In genomic region chr17:75182569-75183436, GRCh38 we compare ENCODE assay signal across 8 cellular contexts. TPM values are rescaled to one million over a fixed set of nuclear protein-coding genes. Genes with fewer than 3 reads are reported as not detected.
DNase-seq lines count a peak whose midpoint lies in the region; ATAC-seq, FAIRE-seq and TF ChIP-seq lines count a peak whose summit lies in the region.

Gene SUMO2, minus strand, starts transcription at chr17:75182959. Its CDS starts 125 bp downstream, at chr17:75182834.

- H3K36me3 ChIP-seq in keratinocyte (ENCODE audit: control insufficient read depth in 2 of 2, extremely low read depth in 1 of 2, insufficient read depth in 2 of 2, low read length in 2 of 2), result peaks cover 3 to 8% of the 10 kb centered on the region in 2 experiments

- peaks cover 47% of the 10 kb centered on the region for H3K79me2 ChIP-seq in keratinocyte (ENCODE audit: control insufficient read depth, insufficient read depth, low read length)

- H3K36me3 Mint-ChIP-seq in central memory CD8-positive, alpha-beta T cell (ENCODE audit: insufficient read depth), result peaks cover 41% of the 10 kb centered on the region

- H3K4me2 ChIP-seq in keratinocyte (ENCODE audit: control insufficient read depth, extremely low read depth, insufficient read depth, low read depth, low read length), result peak within 1 kb of the TSS; percentile 97

- H3K9me3 ChIP-seq in keratinocyte (ENCODE audit: control insufficient read depth, low read depth, low read length), result no peaks in the 10 kb centered on the region

- peak within 1 kb of the TSS; percentile 92 for H3K27ac Mint-ChIP-seq in central memory CD8-positive, alpha-beta T cell (ENCODE audit: low read depth)

- peaks cover 2% of the 10 kb centered on the region for H3K4me1 ChIP-seq in keratinocyte (ENCODE audit: control insufficient read depth, extremely low read depth, insufficient read depth, low read length)

- H3K27me3 Mint-ChIP-seq in central memory CD8-positive, alpha-beta T cell, result no peaks in the 10 kb centered on the region

- dilution Hi-C loops in keratinocyte (cut with MboI; ENCODE audit: extremely low pct_ligation_motif_present, low sequenced_read_pairs), result no loop called here

- H3K4me3 Mint-ChIP-seq in central memory CD8-positive, alpha-beta T cell, result peak within 1 kb of the TSS; percentile 83

- H4K20me1 ChIP-seq in keratinocyte (ENCODE audit: control insufficient read depth, extremely low read depth, insufficient read depth, low read length), result peaks cover 12% of the 10 kb centered on the region

- H3K9me3 Mint-ChIP-seq in central memory CD8-positive, alpha-beta T cell, result no peaks in the 10 kb centered on the region

- peak within 1 kb of the TSS; percentile 85 for H2AFZ ChIP-seq in keratinocyte (ENCODE audit: control insufficient read depth, low read length)

- peak within 1 kb of the TSS; percentile 87 for H3K9ac ChIP-seq in keratinocyte (ENCODE audit: control insufficient read depth, extremely low read depth, insufficient read depth, low read length)

- no peak for FAIRE-seq in keratinocyte (lab: Jason Lieb, UNC)

- peak; percentile 96 for DNase-seq in AG10803 (ENCODE audit: low read depth)
- peak; percentile 93 for DNase-seq in NCI-H345 treated with DMSO at 0.1 percent for 48 hours (lab: John Stamatoyannopoulos, UW; ENCODE audit: unreplicated experiment)
- DNase-seq in central memory CD8-positive, alpha-beta T cell (ENCODE audit: low spot score in 2 of 2), result peak; percentile 89 to 90
- peak; percentile 71 for DNase-seq in keratinocyte (ENCODE audit: low read depth, low spot score)
- peak; percentile 93 to 95 (median 94) for DNase-seq in stimulated activated CD4-positive, alpha-beta T cell treated with anti-CD3 and anti-CD28 coated beads, Interleukin-12 subunit alpha, Interleukin-12 subunit beta, amount 100 ng/mL, for 48 hours (ENCODE audit: low read depth in 2 of 3, low spot score in 1 of 3)

- H3K27me3 ChIP-seq in keratinocyte (ENCODE audit: control insufficient read depth, extremely low read depth, insufficient read depth, low read length), result no peaks in the 10 kb centered on the region

- H3K4me3 ChIP-seq in AG10803 (ENCODE audit: low read length) (peak within 1 kb of the TSS; percentile 93), keratinocyte (ENCODE audit: control insufficient read depth in 2 of 3, extremely low read depth in 1 of 3, insufficient read depth in 2 of 3, low read depth in 1 of 3, low read length in 3 of 3) (peak within 1 kb of the TSS; percentile 70 to 95 (median 88))

- ATAC-seq in GM19025 (IDR thresholded peaks at IDR 0.05; ENCODE audit: low read depth, unreplicated experiment), result peak; percentile 66
- ATAC-seq in HG03280 (IDR thresholded peaks at IDR 0.05; ENCODE audit: unreplicated experiment), result peak; percentile 79
- ATAC-seq in activated CD4-positive, CD25-positive, alpha-beta regulatory T cell treated with anti-CD3 and anti-CD28 coated beads, Interleukin-2, amount 50 U/mL, for 24 hours, result peak; percentile 84 to 87
- peak; percentile 82 for ATAC-seq in central memory CD8-positive, alpha-beta T cell (replicated peaks; ENCODE audit: extremely low read depth, poor library complexity, severe bottlenecking)

- no peaks in the 10 kb centered on the region for H3K9me1 ChIP-seq in keratinocyte (ENCODE audit: control insufficient read depth, extremely low read depth, insufficient read depth, low read length)

- TF ChIP-seq CTCF in AG10803 (conservative IDR thresholded peaks at IDR 0.05; ENCODE audit: low read length) (no peak), keratinocyte (optimal IDR thresholded peaks at IDR 0.05 in 1 of 3, IDR thresholded peaks at IDR 0.05 in 1 of 3, conservative IDR thresholded peaks at IDR 0.05 in 1 of 3; ENCODE audit: extremely low read depth in 1 of 3, insufficient read depth in 2 of 3, low read length in 3 of 3) (peak in 1 of 3 experiments; percentile 25)

- peaks cover 25% of the 10 kb centered on the region for H3K4me1 Mint-ChIP-seq in central memory CD8-positive, alpha-beta T cell

- H3K27ac ChIP-seq in keratinocyte (ENCODE audit: control insufficient read depth, insufficient read depth, low read length), result peak within 1 kb of the TSS; percentile 85

RNA-seq across cellular contexts. Expression of gene SUMO2, which starts in this region (rescaled TPM):
- 107 to 393 TPM (median 230 TPM) in 3 replicates for polyA plus RNA-seq in keratinocyte
- polyA plus RNA-seq in keratinocyte (2011; ENCODE audit: low read depth), result 585 TPM
- polyA plus RNA-seq in keratinocyte (2011; cell fraction: cytosol; rRNA removed), result 114 and 228 TPM in 2 replicates
- polyA plus RNA-seq in keratinocyte (2011; cell fraction: nucleus; rRNA removed), result 40.4 and 49.2 TPM in 2 replicates
- polyA plus RNA-seq in keratinocyte (2012; ENCODE audit: low replicate concordance), result 183 and 281 TPM in 2 replicates
- polyA minus RNA-seq in keratinocyte, result 45.2 to 76.1 TPM (median 50.0 TPM) in 3 replicates
- polyA minus RNA-seq in keratinocyte (2011; cell fraction: cytosol; rRNA and poly(A)+ RNA removed), result 150 TPM
- polyA minus RNA-seq in keratinocyte (2011; cell fraction: nucleus; rRNA and poly(A)+ RNA removed), result 10.2 and 35.3 TPM in 2 replicates

Comparison
In these comparisons a context has a peak if more than half of its experiments do, and no peak if none do; other contexts are left out.
1. Peak in every context shown above with its lines: DNase-seq, ATAC-seq, H3K4me3 ChIP-seq and H3K27ac ChIP-seq.